In the genomic region with DNA sequence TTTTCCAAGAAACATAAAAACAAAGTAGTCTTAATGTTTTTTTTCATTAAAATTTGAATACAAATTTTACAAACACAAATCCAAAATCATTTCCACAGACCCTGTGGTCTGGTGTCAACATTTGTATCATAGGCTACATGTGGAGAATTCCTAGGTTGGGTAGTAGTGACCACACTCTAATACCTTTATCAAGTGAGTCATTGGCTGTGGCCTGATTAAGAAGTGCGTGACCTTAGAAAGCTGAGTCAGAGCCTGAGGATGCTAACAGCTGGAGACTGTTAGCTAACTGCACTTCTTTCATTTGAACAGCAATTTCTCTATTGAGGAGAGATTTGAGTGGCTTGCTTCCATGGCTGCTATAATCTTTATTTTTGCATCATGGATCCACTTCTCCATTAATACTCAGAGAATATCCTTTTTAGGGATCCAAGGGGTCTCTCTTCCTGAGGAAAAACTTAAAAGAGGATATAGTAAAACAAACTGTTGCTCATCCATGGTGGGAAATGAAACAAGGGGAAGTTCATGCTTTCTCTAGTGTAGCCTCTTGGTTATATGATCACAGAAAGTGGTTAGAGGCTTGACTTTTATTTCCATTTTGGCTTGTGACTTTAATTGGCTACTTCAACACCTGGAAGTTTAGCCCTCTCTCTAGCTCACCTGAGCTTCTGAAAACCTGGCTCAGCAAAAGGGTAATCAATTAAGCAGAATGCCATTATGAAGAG, we compare ENCODE assay signal across 13 cellular contexts.
DNase-seq lines count a peak whose midpoint lies in the region; ATAC-seq, FAIRE-seq and TF ChIP-seq lines count a peak whose summit lies in the region.
"Had no signal": no experiment of that assay in that cellular context is flagged by ENCODE, and none has a peak within 500 bp of the region (broad histone marks: within the 10 kb centered on the region; RNA-seq: fewer than 3 reads in every experiment).

No MANE protein-coding gene starts in this region.

- RAD21 ChIA-PET in GM12878 (lab: Charles Lee; ENCODE audit: unreplicated experiment) = no interaction called here

- TF ChIP-seq POLR2A in NB4 (IDR thresholded peaks at IDR 0.05; ENCODE audit: extremely low read depth, insufficient read length) (no peak), GM12878 (IDR thresholded peaks at IDR 0.05; ENCODE audit: low read depth, low read length) (no peak)

- SMC1A ChIA-PET in GM12878 (lab: Charles Lee; ENCODE audit: uncharacterized antibody, unreplicated experiment) = no interaction called here

- 0% methylated on average over 1 of the region's 1 CpG for WGBS in GM12878 (ENCODE audit: insufficient coverage, insufficient replicate concordance, low lambda C conversion rate, missing lambda C conversion rate)

- in situ Hi-C loops in GM12878 (cut with MboI) = no loop called here

- ATAC-seq in GM12878 (0 out of 3 replicates have a peak, but pooled peaks have one; percentile 19), HG02571 (IDR thresholded peaks at IDR 0.05; ENCODE audit: unreplicated experiment) (no peak), HG02763 (IDR thresholded peaks at IDR 0.05; ENCODE audit: unreplicated experiment) (no peak)
- ATAC-seq: gastroesophageal sphincter; stimulated activated effector memory CD8-positive, alpha-beta T cell treated with anti-CD3 and anti-CD28 coated beads, Interleukin-12 subunit alpha, Interleukin-12 subunit beta, amount 100 ng/mL, for 72 hours had no signal

- H3K27me3 ChIP-seq in GM12878 (replicated peaks in 1 of 2; ENCODE audit: control insufficient read depth in 2 of 2, insufficient read depth in 2 of 2, low read length in 1 of 2) = no peaks in the 10 kb centered on the region
- H3K27me3 ChIP-seq: gastroesophageal sphincter, Peyer's patch had no signal

- H3K9ac ChIP-seq in GM12878 (ENCODE audit: control insufficient read depth, insufficient read depth, low read length) = no peak overlapping the region
- H3K9ac ChIP-seq: parathyroid adenoma had no signal

- TF ChIP-seq EP300 in GM12878 (IDR thresholded peaks at IDR 0.05; ENCODE audit: borderline replicate concordance in 1 of 2, control insufficient read depth in 1 of 2, low read depth in 2 of 2, low read length in 2 of 2) = no peak

- intact Hi-C loops in GM12878 (cut with micrococcal nuclease; ENCODE audit: unreplicated experiment) = no loop called here

- H3K4me3 ChIP-seq in NB4 (ENCODE audit: low read depth, low read length) (no peak overlapping the region), GM12878 (no peak overlapping the region)
- H3K4me3 ChIP-seq: gastroesophageal sphincter, Peyer's patch had no signal

- BruUV-seq in GM12878 (replicated peaks; lab: Mats Ljungman, UMichigan) = no TSS peak

- H3K36me3 ChIP-seq in GM12878 (ENCODE audit: control insufficient read depth in 2 of 2, insufficient read depth in 2 of 2, low read length in 1 of 2) = no peaks in the 10 kb centered on the region
- H3K36me3 ChIP-seq: gastroesophageal sphincter, Peyer's patch had no signal

- no peak overlapping the region for H2AFZ ChIP-seq in GM12878 (ENCODE audit: control insufficient read depth, low read depth, low read length)
- H2AFZ ChIP-seq: parathyroid adenoma had no signal

- TF ChIP-seq RAD21 in GM12878 (IDR thresholded peaks at IDR 0.05; ENCODE audit: insufficient read depth, low read depth, low read length) = no peak

- FAIRE-seq in GM12878 (lab: Jason Lieb, UNC) = no peak

- no peaks in the 10 kb centered on the region for H3K9me3 ChIP-seq in GM12878 (replicated peaks; ENCODE audit: control insufficient read depth, insufficient read depth, low read length)
- H3K9me3 ChIP-seq: gastroesophageal sphincter, Peyer's patch had no signal

- no peaks in the 10 kb centered on the region for H3K4me1 ChIP-seq in GM12878 (ENCODE audit: control insufficient read depth, insufficient read depth, low read length)
- H3K4me1 ChIP-seq: gastroesophageal sphincter, parathyroid adenoma, Peyer's patch had no signal

- CTCF ChIA-PET in GM12878 (lab: Yijun Ruan, JAX) (no interaction called here), GM10248 (lab: Yijun Ruan, JAX) (interaction anchor here (1.5 kb wide), 1 partner anchor 13 kb away, joined by 3 read pairs; no protein-coding TSS in a partner anchor)

- TF ChIP-seq CTCF in NB4 (IDR thresholded peaks at IDR 0.05; ENCODE audit: low read depth, low read length) = no peak
- TF ChIP-seq CTCF in GM12878 (IDR thresholded peaks at IDR 0.05 in 2 of 3, conservative IDR thresholded peaks at IDR 0.05 in 1 of 3; ENCODE audit: control insufficient read depth in 2 of 3, extremely low read depth in 1 of 3, insufficient read depth in 1 of 3, low read depth in 3 of 3, low read length in 3 of 3) = no peak
- no peak for TF ChIP-seq CTCF in GM10248 (IDR thresholded peaks at IDR 0.05; ENCODE audit: control extremely low read depth, extremely low read depth, low read depth, missing control alignments)

- no peaks in the 10 kb centered on the region for H3K79me2 ChIP-seq in GM12878 (ENCODE audit: control insufficient read depth, insufficient read depth, low read length)
- H3K79me2 ChIP-seq: parathyroid adenoma had no signal

- no peak overlapping the region for H3K27ac ChIP-seq in GM12878 (ENCODE audit: control insufficient read depth, insufficient read depth)
- H3K27ac ChIP-seq: gastroesophageal sphincter, parathyroid adenoma, Peyer's patch had no signal

- DNase-seq in EH (ENCODE audit: low read depth) (peak; percentile 93), NB4 (ENCODE audit: low read depth) (peak; percentile 2), GM12878 (ENCODE audit: low read depth, low spot score) (no peak), kidney tubule cell (ENCODE audit: low spot score) (peak; percentile 94), GM10248 (ENCODE audit: extremely low spot score) (no peak)
- DNase-seq in activated T-cell treated with anti-CD3 and anti-CD28 coated beads, Interleukin-2, amount 50 U/mL, for 48 hours = no peak
- DNase-seq: activated T-cell treated with anti-CD3 and anti-CD28 coated beads, Interleukin-2, amount 50 U/mL, for 1 hour; Peyer's patch had no signal

- H4K20me1 ChIP-seq in GM12878 (ENCODE audit: control insufficient read depth, insufficient read depth) = no peaks in the 10 kb centered on the region

- POLR2A ChIA-PET in GM12878 (lab: Charles Lee) (no interaction called here), GM10248 (lab: Yijun Ruan, JAX) (no interaction called here)

- no peak overlapping the region for H3K4me2 ChIP-seq in GM12878 (ENCODE audit: control insufficient read depth, insufficient read depth)

TF ChIP-seq in GM12878, 131 proteins besides CTCF, POLR2A, EP300 and RAD21 (continues in another document):
- TF ChIP-seq FOXK2 (IDR thresholded peaks at IDR 0.05) (no peak), NBN (IDR thresholded peaks at IDR 0.05) (no peak), LARP7 (IDR thresholded peaks at IDR 0.05) (no peak), RBBP5 (conservative IDR thresholded peaks at IDR 0.05) (no peak), MEF2B (IDR thresholded peaks at IDR 0.05; ENCODE audit: partially characterized antibody, poor library complexity, severe bottlenecking) (no peak), ZSCAN29 (IDR thresholded peaks at IDR 0.05) (no peak), SMAD1 (IDR thresholded peaks at IDR 0.05; ENCODE audit: low read depth, partially characterized antibody) (no peak), NFIC (IDR thresholded peaks at IDR 0.05; ENCODE audit: low read depth, low read length) (no peak), WRNIP1 (IDR thresholded peaks at IDR 0.05; ENCODE audit: borderline replicate concordance, low read depth, low read length) (no peak), DPF2 (IDR thresholded peaks at IDR 0.05) (no peak), JUNB (IDR thresholded peaks at IDR 0.05) (no peak), BRCA1 (IDR thresholded peaks at IDR 0.05; ENCODE audit: low read depth, low read length) (no peak)
- TF ChIP-seq, protein P1, sequence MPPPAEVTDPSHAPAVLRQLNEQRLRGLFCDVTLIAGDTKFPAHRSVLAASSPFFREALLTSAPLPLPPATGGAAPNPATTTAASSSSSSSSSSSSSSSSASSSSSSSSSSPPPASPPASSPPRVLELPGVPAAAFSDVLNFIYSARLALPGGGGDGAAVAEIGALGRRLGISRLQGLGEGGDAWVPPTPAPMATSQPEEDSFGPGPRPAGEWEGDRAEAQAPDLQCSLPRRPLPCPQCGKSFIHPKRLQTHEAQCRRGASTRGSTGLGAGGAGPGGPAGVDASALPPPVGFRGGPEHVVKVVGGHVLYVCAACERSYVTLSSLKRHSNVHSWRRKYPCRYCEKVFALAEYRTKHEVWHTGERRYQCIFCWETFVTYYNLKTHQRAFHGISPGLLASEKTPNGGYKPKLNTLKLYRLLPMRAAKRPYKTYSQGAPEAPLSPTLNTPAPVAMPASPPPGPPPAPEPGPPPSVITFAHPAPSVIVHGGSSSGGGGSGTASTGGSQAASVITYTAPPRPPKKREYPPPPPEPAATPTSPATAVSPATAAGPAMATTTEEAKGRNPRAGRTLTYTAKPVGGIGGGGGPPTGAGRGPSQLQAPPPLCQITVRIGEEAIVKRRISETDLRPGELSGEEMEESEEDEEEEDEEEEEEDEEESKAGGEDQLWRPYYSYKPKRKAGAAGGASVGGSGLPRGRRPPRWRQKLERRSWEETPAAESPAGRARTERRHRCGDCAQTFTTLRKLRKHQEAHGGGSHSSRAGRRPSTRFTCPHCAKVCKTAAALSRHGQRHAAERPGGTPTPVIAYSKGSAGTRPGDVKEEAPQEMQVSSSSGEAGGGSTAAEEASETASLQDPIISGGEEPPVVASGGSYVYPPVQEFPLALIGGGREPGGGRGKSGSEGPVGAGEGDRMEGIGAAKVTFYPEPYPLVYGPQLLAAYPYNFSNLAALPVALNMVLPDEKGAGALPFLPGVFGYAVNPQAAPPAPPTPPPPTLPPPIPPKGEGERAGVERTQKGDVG (CRISPR knock-in tag; IDR thresholded peaks at IDR 0.05) = no peak
- TF ChIP-seq, protein P2, sequence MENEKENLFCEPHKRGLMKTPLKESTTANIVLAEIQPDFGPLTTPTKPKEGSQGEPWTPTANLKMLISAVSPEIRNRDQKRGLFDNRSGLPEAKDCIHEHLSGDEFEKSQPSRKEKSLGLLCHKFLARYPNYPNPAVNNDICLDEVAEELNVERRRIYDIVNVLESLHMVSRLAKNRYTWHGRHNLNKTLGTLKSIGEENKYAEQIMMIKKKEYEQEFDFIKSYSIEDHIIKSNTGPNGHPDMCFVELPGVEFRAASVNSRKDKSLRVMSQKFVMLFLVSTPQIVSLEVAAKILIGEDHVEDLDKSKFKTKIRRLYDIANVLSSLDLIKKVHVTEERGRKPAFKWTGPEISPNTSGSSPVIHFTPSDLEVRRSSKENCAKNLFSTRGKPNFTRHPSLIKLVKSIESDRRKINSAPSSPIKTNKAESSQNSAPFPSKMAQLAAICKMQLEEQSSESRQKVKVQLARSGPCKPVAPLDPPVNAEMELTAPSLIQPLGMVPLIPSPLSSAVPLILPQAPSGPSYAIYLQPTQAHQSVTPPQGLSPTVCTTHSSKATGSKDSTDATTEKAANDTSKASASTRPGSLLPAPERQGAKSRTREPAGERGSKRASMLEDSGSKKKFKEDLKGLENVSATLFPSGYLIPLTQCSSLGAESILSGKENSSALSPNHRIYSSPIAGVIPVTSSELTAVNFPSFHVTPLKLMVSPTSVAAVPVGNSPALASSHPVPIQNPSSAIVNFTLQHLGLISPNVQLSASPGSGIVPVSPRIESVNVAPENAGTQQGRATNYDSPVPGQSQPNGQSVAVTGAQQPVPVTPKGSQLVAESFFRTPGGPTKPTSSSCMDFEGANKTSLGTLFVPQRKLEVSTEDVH (IDR thresholded peaks at IDR 0.05; ENCODE audit: low read depth, partially characterized antibody) = no peak

Comparison
In these comparisons a context has a peak if more than half of its experiments do, and no peak if none do; other contexts are left out.
1. DNase-seq: peak in EH (single experiment), NB4 (single experiment) and kidney tubule cell (single experiment); none in GM12878 (single experiment), activated T-cell treated with anti-CD3 and anti-CD28 coated beads, Interleukin-2, amount 50 U/mL, for 48 hours (0 of 2) and GM10248 (single experiment).